16 cellular contexts compared by ENCODE assay signal in genomic region chr6:165777680-165778079, GRCh38.
A peak's percentile ranks its signal among the peaks of the same experiment; 100 is the strongest.
DNase-seq lines count a peak whose midpoint lies in the region; ATAC-seq, FAIRE-seq and TF ChIP-seq lines count a peak whose summit lies in the region.
"Had no signal": no experiment of that assay in that cellular context is flagged by ENCODE, and none has a peak within 500 bp of the region (broad histone marks: within the 10 kb centered on the region; RNA-seq: fewer than 3 reads in every experiment).

No MANE protein-coding gene starts in this region.

- intact Hi-C loops in OCI-LY7 (cut with micrococcal nuclease; ENCODE audit: unreplicated experiment) (no loop called here), lower leg skin (cut with DNase I; ENCODE audit: low total_unique reads) (no loop called here), body of pancreas (cut with DNase I) (no loop called here), posterior cingulate gyrus (cut with DNase I) (no loop called here)

- H4K91ac ChIP-seq in H1 (replicated peaks; ENCODE audit: insufficient read length, low read length): no peak overlapping the region

- H3K14ac ChIP-seq in H1 (ENCODE audit: insufficient read length): no peak overlapping the region

- H2BK5ac ChIP-seq in H1 (ENCODE audit: low read depth, low read length): no peak overlapping the region

- H3K36me3 ChIP-seq in OCI-LY7 (ENCODE audit: insufficient read depth, low read length) (no peaks in the 10 kb centered on the region), H1 (ENCODE audit: control insufficient read depth in 2 of 4, insufficient read depth in 4 of 4, low read length in 3 of 4) (no peaks in the 10 kb centered on the region), body of pancreas (replicated peaks in 1 of 2; ENCODE audit: insufficient read depth in 1 of 2, low read depth in 2 of 2) (no peaks in the 10 kb centered on the region)

- H3K27ac ChIP-seq in OCI-LY7 (ENCODE audit: low read depth, low read length, poor library complexity, severe bottlenecking) (no peak overlapping the region), H1 (ENCODE audit: low read depth, low read length) (no peak overlapping the region), body of pancreas (no peak overlapping the region)
- H3K27ac ChIP-seq: 22Rv1 had no signal

- no peak overlapping the region for H3K4me2 ChIP-seq in OCI-LY7 (ENCODE audit: low read length)
- no peak overlapping the region for H3K4me2 ChIP-seq in H1 (ENCODE audit: insufficient read depth in 1 of 2, low read depth in 2 of 2, low read length in 2 of 2)

- no peak overlapping the region for H2AFZ ChIP-seq in OCI-LY7 (ENCODE audit: low read length)
- H2AFZ ChIP-seq in H1 (ENCODE audit: low read length): no peak overlapping the region

- H4K5ac ChIP-seq in H1 (ENCODE audit: insufficient read length, low read depth, low read length): no peak overlapping the region

- TF ChIP-seq CTCF in OCI-LY7 (conservative IDR thresholded peaks at IDR 0.05; ENCODE audit: low read length) (0 out of 2 replicates have a peak, but pooled peaks have one; percentile 35), H1 (IDR thresholded peaks at IDR 0.05; ENCODE audit: control extremely low read depth in 1 of 3, insufficient read depth in 1 of 3, low read depth in 1 of 3, low read length in 3 of 3) (peak; percentile 15 to 55 (median 47); a peak in 3 of 4 replicates), lower leg skin (IDR thresholded peaks at IDR 0.05) (no peak), body of pancreas (IDR thresholded peaks at IDR 0.05) (no peak)

- no peak overlapping the region for H3K23ac ChIP-seq in H1 (ENCODE audit: insufficient read length)

- H3K9me2 ChIP-seq in OCI-LY7 (ENCODE audit: insufficient read depth, low read length): no peaks in the 10 kb centered on the region

- POLR2A ChIA-PET in OCI-LY7 (lab: Charles Lee): no interaction called here
- POLR2A ChIA-PET in H1 (lab: Charles Lee; ENCODE audit: partially characterized antibody): no interaction called here

- no peak for FAIRE-seq in H1 (lab: Jason Lieb, UNC)
- FAIRE-seq: GM12891 had no signal

- no peaks in the 10 kb centered on the region; the same call in 1 of the 2 replicates for H3K23me2 ChIP-seq in H1 (ENCODE audit: low read depth, low read length)

- H3K79me2 ChIP-seq in OCI-LY7 (ENCODE audit: insufficient read depth, low read depth, low read length) (no peaks in the 10 kb centered on the region), H1 (ENCODE audit: control insufficient read depth in 1 of 2, insufficient read depth in 2 of 2, low read length in 2 of 2) (no peaks in the 10 kb centered on the region)

- H3K27me3 ChIP-seq in H1 (replicated peaks in 1 of 4; ENCODE audit: control insufficient read depth in 3 of 4, extremely low read depth in 1 of 4, insufficient read depth in 3 of 4, low read length in 3 of 4) (peaks cover 0 to 3% (median 0%) of the 10 kb centered on the region in 4 experiments; a peak in 1 of 7 replicates), body of pancreas (peaks cover 0 to 5% of the 10 kb centered on the region in 2 donors)

- H3K4me1 ChIP-seq in OCI-LY7 (ENCODE audit: insufficient read depth, low read length, poor library complexity, severe bottlenecking) (no peaks in the 10 kb centered on the region), H1 (replicated peaks in 1 of 4; ENCODE audit: control insufficient read depth in 3 of 4, insufficient read depth in 4 of 4, low read length in 3 of 4) (peaks cover 4 to 7% (median 5%) of the 10 kb centered on the region in 4 experiments; a peak in 6 of 7 replicates), body of pancreas (no peaks in the 10 kb centered on the region)

- CTCF ChIA-PET in OCI-LY7 (lab: Charles Lee; ENCODE audit: unreplicated experiment): no interaction called here
- CTCF ChIA-PET in H1 (lab: Charles Lee; ENCODE audit: partially characterized antibody): interaction anchor here (1.1 to 1.3 kb wide), 3 partner anchors 13 to 67 kb away, joined by 3 to 4 read pairs (median 3); no protein-coding TSS in a partner anchor

- TF ChIP-seq POLR2A in H1 (IDR thresholded peaks at IDR 0.05; ENCODE audit: control extremely low read depth in 1 of 2, low read depth in 2 of 2, low read length in 2 of 2) (no peak), lower leg skin (IDR thresholded peaks at IDR 0.05) (no peak), body of pancreas (IDR thresholded peaks at IDR 0.05) (no peak)

- peak; percentile 6 to 40; a peak in 1 of 4 replicates for TF ChIP-seq RAD21 in H1 (IDR thresholded peaks at IDR 0.05 in 1 of 2, conservative IDR thresholded peaks at IDR 0.05 in 1 of 2; ENCODE audit: low read depth in 2 of 2, low read length in 2 of 2)

- H3K79me1 ChIP-seq in H1 (ENCODE audit: low read depth, low read length): no peaks in the 10 kb centered on the region

- H2BK20ac ChIP-seq in H1 (ENCODE audit: low read length): no peak overlapping the region

- H3K9ac ChIP-seq in H1 (replicated peaks in 1 of 4; ENCODE audit: extremely low read depth in 1 of 4, low read depth in 3 of 4, low read length in 3 of 4): no peak overlapping the region

- no TSS peak for BruUV-seq in OCI-LY7 (replicated peaks; lab: Mats Ljungman, UMichigan)

- DNase-seq in DMS53 (lab: John Stamatoyannopoulos, UW): peak; percentile 53
- no peak for DNase-seq in DMS53 treated with DMSO at 0.1 percent for 48 hours (lab: John Stamatoyannopoulos, UW; ENCODE audit: unreplicated experiment)
- DNase-seq in OCI-LY7 (ENCODE audit: low spot score): no peak
- DNase-seq in H1 (ENCODE audit: low read depth in 1 of 2, low spot score in 2 of 2): no peak
- DNase-seq in lower leg skin (ENCODE audit: low spot score in 2 of 2): no peak
- DNase-seq in body of pancreas: no peak
- no peak for DNase-seq in posterior cingulate gyrus
- DNase-seq: C1 segment of cervical spinal cord, HFFc6, NCI-H1417 treated with DMSO at 0.1 percent for 48 hours, NCI-H2029, NCI-H510A treated with DMSO at 0.1 percent for 48 hours, SIG-M5 had no signal

- H2BK15ac ChIP-seq in H1 (ENCODE audit: low read length): no peak overlapping the region

- ATAC-seq in body of pancreas (no peak), HG03469 (IDR thresholded peaks at IDR 0.05; ENCODE audit: unreplicated experiment) (no peak)

- 91% methylated on average over 3 of the region's 3 CpGs; no CpG with 5 or more reads in 1 of the 2 experiments for WGBS in H1 (ENCODE audit: extremely low coverage in 1 of 2, insufficient coverage in 1 of 2, insufficient read length in 1 of 2, insufficient replicate concordance in 2 of 2, low coverage in 1 of 2, low lambda C conversion rate in 2 of 2, missing lambda C conversion rate in 1 of 2), 2 experiments
- 91 to 97% methylated on average over 3 of the region's 3 CpGs for WGBS in lower leg skin, 2 donors
- WGBS in body of pancreas, 2 donors: 70 to 83% methylated on average over 3 of the region's 3 CpGs

- H2BK120ac ChIP-seq in H1 (replicated peaks; ENCODE audit: low read depth, low read length): no peak overlapping the region

- H3K4ac ChIP-seq in H1 (replicated peaks; ENCODE audit: insufficient read length, low read depth, low read length): no peak overlapping the region

- H4K20me1 ChIP-seq in OCI-LY7 (ENCODE audit: insufficient read depth, low read length) (no peaks in the 10 kb centered on the region), H1 (replicated peaks in 1 of 2; ENCODE audit: control insufficient read depth in 1 of 2, insufficient read depth in 2 of 2, low read length in 2 of 2) (no peaks in the 10 kb centered on the region)

- H4K8ac ChIP-seq in H1 (ENCODE audit: extremely low read depth, insufficient read depth, low read length): no peak overlapping the region

- no peak overlapping the region for H3K56ac ChIP-seq in H1 (replicated peaks; ENCODE audit: insufficient read length, low read depth, low read length)

- H2AK5ac ChIP-seq in H1 (ENCODE audit: low read depth, low read length): no peak overlapping the region

- no peaks in the 10 kb centered on the region for H3K9me3 ChIP-seq in OCI-LY7 (ENCODE audit: low read length)
- H3K9me3 ChIP-seq in H1 (ENCODE audit: insufficient read depth in 2 of 2, low read depth in 1 of 2, low read length in 1 of 2): no peaks in the 10 kb centered on the region
- no peaks in the 10 kb centered on the region for H3K9me3 ChIP-seq in body of pancreas

- H3K4me3 ChIP-seq in OCI-LY7 (ENCODE audit: low read depth, low read length, poor library complexity, severe bottlenecking) (no peak overlapping the region), H1 (ENCODE audit: extremely low read depth in 1 of 4, insufficient read depth in 2 of 4, low read depth in 3 of 4, low read length in 4 of 4) (no peak overlapping the region), lower leg skin (ENCODE audit: low read depth, poor library complexity, severe bottlenecking) (no peak overlapping the region), body of pancreas (no peak overlapping the region)

- H2BK12ac ChIP-seq in H1 (ENCODE audit: low read depth, low read length): no peak overlapping the region

- H3K18ac ChIP-seq in H1 (ENCODE audit: extremely low read depth, low read length): no peak overlapping the region

- TF ChIP-seq EP300 in H1 (IDR thresholded peaks at IDR 0.05; ENCODE audit: borderline replicate concordance in 1 of 2, low read depth in 2 of 2, low read length in 2 of 2): no peak

TF ChIP-seq in H1, 55 proteins besides CTCF, POLR2A, EP300 and RAD21 (continues in another document):
- TF ChIP-seq ATF2 (IDR thresholded peaks at IDR 0.05; ENCODE audit: low read length) (no peak), GABPA (IDR thresholded peaks at IDR 0.05; ENCODE audit: borderline replicate concordance, insufficient read depth, low read length) (no peak)

Comparison
In these comparisons a context has a peak if more than half of its experiments do, and no peak if none do; other contexts are left out.
1. CTCF ChIP-seq: peak in OCI-LY7 (single experiment) and H1 (3 of 3); none in lower leg skin (0 of 3) and body of pancreas (0 of 7).